Comparison of ENCODE assay signal across 18 cellular contexts in the genomic region with DNA sequence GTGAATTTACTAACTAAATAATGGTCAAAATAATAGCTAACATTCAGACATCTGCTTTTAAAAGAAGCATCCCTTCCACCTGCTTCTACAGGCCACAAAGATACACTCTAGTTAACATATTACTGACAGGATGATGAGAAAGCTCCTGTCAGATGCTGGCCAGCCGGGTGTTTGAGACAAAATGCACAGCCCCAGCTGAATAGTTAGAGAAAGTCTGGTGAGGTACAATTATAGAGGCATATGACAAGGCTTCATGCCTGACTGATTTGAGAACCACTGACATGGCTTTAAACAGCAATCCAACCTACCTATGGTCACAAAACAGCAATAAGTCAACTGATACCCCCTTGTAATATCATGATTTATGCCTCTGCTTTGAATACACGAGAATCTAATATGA.
DNase-seq lines count a peak whose midpoint lies in the region; ATAC-seq and TF ChIP-seq lines count a peak whose summit lies in the region.
"Had no signal": no experiment of that assay in that cellular context is flagged by ENCODE, and none has a peak within 500 bp of the region (broad histone marks: within the 10 kb centered on the region; RNA-seq: fewer than 3 reads in every experiment).

No MANE protein-coding gene starts in this region.

- H3K27ac ChIP-seq in adrenal gland, result peak overlapping the region in 1 of 5 donors; percentile 0
- H3K27ac ChIP-seq: psoas muscle, tibial nerve had no signal

- no peak for TF ChIP-seq POLR2A in adrenal gland (IDR thresholded peaks at IDR 0.05)

- H3K4me1 ChIP-seq in adrenal gland (replicated peaks in 1 of 2), result peaks cover 0 to 4% of the 10 kb centered on the region in 2 donors
- H3K4me1 ChIP-seq: psoas muscle, tibial nerve had no signal

- no peaks in the 10 kb centered on the region for H3K9me3 ChIP-seq in adrenal gland (replicated peaks in 1 of 3)
- H3K9me3 ChIP-seq: psoas muscle had no signal

- ATAC-seq in HG02870 (IDR thresholded peaks at IDR 0.05; ENCODE audit: unreplicated experiment), result peak; percentile 58
- peak; percentile 65 to 75 for ATAC-seq in left cardiac atrium
- ATAC-seq in HG03442 (IDR thresholded peaks at IDR 0.05; ENCODE audit: unreplicated experiment), result no peak
- ATAC-seq: activated T-helper 17 cell treated with anti-CD3 and anti-CD28 coated beads, Interleukin-2, amount 50 U/mL, for 72 hours; body of pancreas; mucosa of descending colon; PC-3; psoas muscle had no signal

- H3K36me3 ChIP-seq in adrenal gland (replicated peaks in 1 of 2), result no peaks in the 10 kb centered on the region

- intact Hi-C loops in left cardiac atrium (cut with DNase I) (no loop called here), adrenal gland (cut with DNase I) (loop anchor here in 1 of 2 donors (10.0 kb wide), 1 partner anchor 286 kb away; no protein-coding TSS in a partner anchor)

- 76 to 93% (median 91%) methylated on average over 2 of the region's 2 CpGs for WGBS in adrenal gland, 4 donors

- TF ChIP-seq CTCF in adrenal gland (IDR thresholded peaks at IDR 0.05), result no peak

- H3K4me3 ChIP-seq in adrenal gland, result no peak overlapping the region
- H3K4me3 ChIP-seq: body of pancreas, mucosa of descending colon, psoas muscle, tibial nerve had no signal

- H3K27me3 ChIP-seq in adrenal gland, result no peaks in the 10 kb centered on the region
- H3K27me3 ChIP-seq: body of pancreas, tibial nerve had no signal

- DNase-seq in COLO668 (lab: John Stamatoyannopoulos, UW; ENCODE audit: unreplicated experiment) (peak; percentile 50), NCI-H69 (lab: John Stamatoyannopoulos, UW) (peak; percentile 86), left cardiac atrium (no peak), UCSD-AML1 (lab: John Stamatoyannopoulos, UW; ENCODE audit: unreplicated experiment) (no peak), adrenal gland (no peak)
- DNase-seq: activated CD4-positive, alpha-beta T cell treated with anti-CD3 and anti-CD28 coated beads, Interleukin-2, amount 10 ng/mL, durations not matched to agents 7 days and 5 days; body of pancreas; CD4-positive, CD25-positive, alpha-beta regulatory T cell; KBM-7; mucosa of descending colon; NCI-H510A; PC-3; psoas muscle; stimulated activated CD4-positive, alpha-beta T cell treated with anti-CD3 and anti-CD28 coated beads, Interleukin-4, amount 100 ng/mL, for 24 hours had no signal

Comparison
In these comparisons a context has a peak if more than half of its experiments do, and no peak if none do; other contexts are left out.
1. DNase-seq: peak in COLO668 (single experiment) and NCI-H69 (single experiment); none in left cardiac atrium (single experiment), UCSD-AML1 (single experiment) and adrenal gland (0 of 7).